ENCODE assay signal across 8 cellular contexts in the genomic region with DNA sequence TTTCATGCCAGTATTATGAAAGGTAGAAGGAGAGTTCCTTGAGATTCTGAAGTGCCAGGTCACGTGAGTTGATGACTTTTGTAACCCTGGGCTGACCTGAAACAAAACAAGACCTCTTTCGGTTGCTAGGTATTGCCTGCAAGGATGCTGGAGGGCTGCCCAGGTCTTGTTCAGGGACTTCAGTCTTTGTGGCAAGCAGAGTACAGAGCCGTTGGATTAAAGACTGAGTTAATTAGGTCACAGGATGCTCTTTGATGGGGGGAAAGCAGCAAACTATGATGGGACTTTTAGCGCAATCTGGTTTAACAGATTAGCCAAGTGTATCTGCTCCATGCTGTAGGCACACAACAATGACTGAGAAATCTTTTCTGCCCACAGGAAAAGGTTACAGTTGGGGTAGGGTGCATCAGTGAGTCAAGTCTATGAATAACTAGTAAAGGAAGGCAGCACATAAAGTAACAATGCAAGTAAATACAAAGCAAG. TPM values are rescaled to one million over a fixed set of nuclear protein-coding genes. Genes with fewer than 3 reads are reported as not detected.
DNase-seq lines count a peak whose midpoint lies in the region; ATAC-seq and TF ChIP-seq lines count a peak whose summit lies in the region.

No MANE protein-coding gene starts in this region.

- H3K9me3 Mint-ChIP-seq in neural progenitor cell: peaks cover 13% of the 10 kb centered on the region
- no peaks in the 10 kb centered on the region for H3K9me3 Mint-ChIP-seq in chondrocyte (ENCODE audit: low read depth)

- peak; percentile 90 for DNase-seq in NCI-H82 (lab: John Stamatoyannopoulos, UW)
- peak; percentile 33 for DNase-seq in activated naive CD4-positive, alpha-beta T cell treated with anti-CD3 and anti-CD28 coated beads, Interleukin-2, amount 50 U/mL, for 16 hours
- peak; percentile 38 for DNase-seq in neural progenitor cell (ENCODE audit: low spot score)
- no peak for DNase-seq in NCI-H1417 (lab: John Stamatoyannopoulos, UW)
- no peak for DNase-seq in chondrocyte (ENCODE audit: low spot score)

- no peak overlapping the region for H3K4me2 ChIP-seq in neural progenitor cell

- H3K9ac ChIP-seq in neural progenitor cell: no peak overlapping the region

- no peak overlapping the region for H3K4me3 ChIP-seq in neural progenitor cell

- H3K9me3 ChIP-seq in neural progenitor cell (ENCODE audit: low read depth): no peaks in the 10 kb centered on the region

- H3K27me3 ChIP-seq in neural progenitor cell: peaks cover 20% of the 10 kb centered on the region

- H3K36me3 Mint-ChIP-seq in neural progenitor cell (no peaks in the 10 kb centered on the region), chondrocyte (ENCODE audit: low read depth) (no peaks in the 10 kb centered on the region)

- H3K27ac ChIP-seq in neural progenitor cell: no peak overlapping the region

- H3K4me1 Mint-ChIP-seq in neural progenitor cell (peaks cover 43% of the 10 kb centered on the region), chondrocyte (ENCODE audit: low read depth) (peaks cover 18% of the 10 kb centered on the region)

- ATAC-seq in GM18907 (IDR thresholded peaks at IDR 0.05; ENCODE audit: unreplicated experiment) (peak; percentile 31), HG03565 (IDR thresholded peaks at IDR 0.05; ENCODE audit: unreplicated experiment) (no peak), GM19351 (IDR thresholded peaks at IDR 0.05; ENCODE audit: unreplicated experiment) (no peak)

- H3K27me3 Mint-ChIP-seq in neural progenitor cell (ENCODE audit: insufficient read depth, low read depth) (peaks cover 5% of the 10 kb centered on the region), chondrocyte (ENCODE audit: low read depth) (no peaks in the 10 kb centered on the region)

- no peak overlapping the region for H2AFZ ChIP-seq in neural progenitor cell (replicated peaks)

- H3K4me1 ChIP-seq in neural progenitor cell: peaks cover 24% of the 10 kb centered on the region

- H3K79me2 ChIP-seq in neural progenitor cell (ENCODE audit: low read depth): no peaks in the 10 kb centered on the region

- H3K4me3 Mint-ChIP-seq in neural progenitor cell: no peak overlapping the region
- H3K4me3 Mint-ChIP-seq in chondrocyte (ENCODE audit: unreplicated experiment): no peak overlapping the region

- H4K20me1 ChIP-seq in neural progenitor cell (ENCODE audit: low read depth): no peaks in the 10 kb centered on the region

- TF ChIP-seq CTCF in neural progenitor cell (IDR thresholded peaks at IDR 0.05) (no peak), chondrocyte (IDR thresholded peaks at IDR 0.05) (no peak)

- H3K36me3 ChIP-seq in neural progenitor cell: no peaks in the 10 kb centered on the region

- H3F3A ChIP-seq in neural progenitor cell (ENCODE audit: low read depth): peaks cover 24% of the 10 kb centered on the region

- H3K27ac Mint-ChIP-seq in neural progenitor cell: peak overlapping the region; percentile 92
- H3K27ac Mint-ChIP-seq in chondrocyte (ENCODE audit: unreplicated experiment): no peak overlapping the region

RNA-seq across cellular contexts. Expression of a gene that starts 12.8 kb away (rescaled TPM):
- total RNA-seq in neural progenitor cell (ENCODE audit: low replicate concordance) (137 and 185 TPM in 2 replicates), chondrocyte (95.1 to 127 TPM (median 102 TPM) in 3 replicates)

Comparison
In these comparisons a context has a peak if more than half of its experiments do, and no peak if none do; other contexts are left out.
1. DNase-seq: peak in NCI-H82 (single experiment), activated naive CD4-positive, alpha-beta T cell treated with anti-CD3 and anti-CD28 coated beads, Interleukin-2, amount 50 U/mL, for 16 hours (single experiment) and neural progenitor cell (single experiment); none in NCI-H1417 (0 of 3) and chondrocyte (single experiment).